9 cellular contexts compared by ENCODE assay signal in the genomic region with DNA sequence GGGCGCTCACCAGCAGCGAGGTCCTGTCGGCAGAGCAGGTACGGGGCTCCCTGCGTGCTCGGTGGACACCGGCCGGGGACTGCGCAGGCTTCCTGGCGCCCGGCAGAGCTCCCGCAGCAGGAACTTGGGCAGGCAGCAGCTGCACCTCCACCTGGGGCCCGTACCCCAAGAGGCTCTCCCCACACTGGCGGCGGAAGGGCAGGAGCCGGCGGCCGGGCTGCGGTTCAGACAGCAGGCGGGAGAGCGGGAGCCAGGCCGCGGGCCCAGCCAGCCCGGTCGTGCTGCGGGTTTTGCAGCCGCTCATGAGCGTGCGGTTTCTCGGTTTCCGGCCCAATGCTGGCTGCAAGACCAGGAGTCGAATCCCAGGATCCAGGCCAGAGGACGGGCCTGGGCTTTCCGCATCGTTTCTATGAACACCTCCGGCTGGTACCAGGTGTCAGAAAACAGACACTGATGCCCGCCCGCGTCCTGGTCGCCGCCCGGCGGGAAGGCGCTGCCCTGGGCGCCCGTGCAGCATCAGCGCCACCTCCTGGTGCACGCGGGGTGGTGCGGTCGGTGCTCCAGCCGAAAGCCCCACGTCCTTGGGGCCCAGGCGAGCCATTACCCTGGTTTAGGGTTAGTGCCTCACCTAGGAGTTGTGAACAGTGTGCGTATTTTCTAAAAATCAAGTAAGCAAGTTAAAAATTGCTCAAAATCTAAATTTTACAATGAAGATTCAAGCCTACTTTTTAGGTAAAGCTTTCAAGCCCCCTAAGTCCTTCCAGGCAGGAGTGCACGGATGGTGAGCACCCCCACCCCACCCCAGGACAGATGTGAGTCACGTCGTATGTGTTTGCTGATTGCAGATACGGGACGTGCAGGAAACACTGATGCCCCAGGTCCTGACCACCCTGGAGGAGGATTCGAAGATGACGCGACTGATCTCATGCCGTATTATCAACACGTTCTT. TPM values are rescaled to one million over a fixed set of nuclear protein-coding genes. Genes with fewer than 3 reads are reported as not detected.
DNase-seq lines count a peak whose midpoint lies in the region; ATAC-seq and TF ChIP-seq lines count a peak whose summit lies in the region.
"Had no signal": no experiment of that assay in that cellular context is flagged by ENCODE, and none has a peak within 500 bp of the region (broad histone marks: within the 10 kb centered on the region; RNA-seq: fewer than 3 reads in every experiment).

No MANE protein-coding gene starts in this region.

- no peaks in the 10 kb centered on the region for H3K27me3 Mint-ChIP-seq in activated T-cell treated with anti-CD3 and anti-CD28 coated beads, Interleukin-2, amount 50 U/mL, for 72 hours (ENCODE audit: low read depth)
- H3K27me3 Mint-ChIP-seq: activated naive CD4-positive, alpha-beta T cell treated with anti-CD3 and anti-CD28 coated beads, Interleukin-2, amount 50 U/mL, for 24 hours had no signal

- TF ChIP-seq CTCF in GM12874 (IDR thresholded peaks at IDR 0.05; ENCODE audit: insufficient read depth, low read depth, low read length), result peak; percentile 86
- peak; percentile 97 for TF ChIP-seq CTCF in foreskin keratinocyte (conservative IDR thresholded peaks at IDR 0.05)

- peak; percentile 63 to 70 for ATAC-seq in activated T-cell treated with anti-CD3 and anti-CD28 coated beads, Interleukin-2, amount 50 U/mL, for 72 hours (replicated peaks in 1 of 2)
- ATAC-seq in foreskin keratinocyte, result peak; percentile 63
- ATAC-seq in GM21529 (IDR thresholded peaks at IDR 0.05; ENCODE audit: unreplicated experiment), result no peak
- no peak for ATAC-seq in HG02884 (IDR thresholded peaks at IDR 0.05; ENCODE audit: unreplicated experiment)

- H3K27ac Mint-ChIP-seq in activated T-cell treated with anti-CD3 and anti-CD28 coated beads, Interleukin-2, amount 50 U/mL, for 72 hours, result no peak overlapping the region
- H3K27ac Mint-ChIP-seq: activated naive CD4-positive, alpha-beta T cell treated with anti-CD3 and anti-CD28 coated beads, Interleukin-2, amount 50 U/mL, for 24 hours had no signal

- H3K27me3 ChIP-seq in foreskin keratinocyte, result no peaks in the 10 kb centered on the region

- no peak overlapping the region for H3K27ac ChIP-seq in foreskin keratinocyte

- no peaks in the 10 kb centered on the region for H3K4me1 ChIP-seq in foreskin keratinocyte

- H3K4me1 Mint-ChIP-seq in activated T-cell treated with anti-CD3 and anti-CD28 coated beads, Interleukin-2, amount 50 U/mL, for 72 hours (ENCODE audit: low read depth), result no peaks in the 10 kb centered on the region
- H3K4me1 Mint-ChIP-seq: activated naive CD4-positive, alpha-beta T cell treated with anti-CD3 and anti-CD28 coated beads, Interleukin-2, amount 50 U/mL, for 24 hours had no signal

- no peaks in the 10 kb centered on the region for H3K9me3 Mint-ChIP-seq in activated T-cell treated with anti-CD3 and anti-CD28 coated beads, Interleukin-2, amount 50 U/mL, for 72 hours
- H3K9me3 Mint-ChIP-seq: activated naive CD4-positive, alpha-beta T cell treated with anti-CD3 and anti-CD28 coated beads, Interleukin-2, amount 50 U/mL, for 24 hours had no signal

- no peak overlapping the region for H3K4me3 Mint-ChIP-seq in activated T-cell treated with anti-CD3 and anti-CD28 coated beads, Interleukin-2, amount 50 U/mL, for 72 hours
- H3K4me3 Mint-ChIP-seq: activated naive CD4-positive, alpha-beta T cell treated with anti-CD3 and anti-CD28 coated beads, Interleukin-2, amount 50 U/mL, for 24 hours had no signal

- intact Hi-C loops in posterior vena cava (cut with DNase I), result loop anchor here (2.0 to 5.0 kb wide), 3 partner anchors 257 to 452 kb away; partner anchors contain the start of gene PDGFA (in 1 of the 2)

- DNase-seq in NCI-H526 (lab: John Stamatoyannopoulos, UW) (peak; percentile 7 to 71), foreskin keratinocyte (peak in 1 of 2 donors; percentile 13), posterior vena cava (ENCODE audit: low spot score) (peak; percentile 89), NCI-H2227 treated with DMSO at 0.1 percent for 48 hours (lab: John Stamatoyannopoulos, UW) (no peak)
- DNase-seq in activated T-cell treated with anti-CD3 and anti-CD28 coated beads, Interleukin-2, amount 50 U/mL, for 72 hours, result peak; percentile 60 to 80

- H3K36me3 Mint-ChIP-seq in activated T-cell treated with anti-CD3 and anti-CD28 coated beads, Interleukin-2, amount 50 U/mL, for 72 hours (ENCODE audit: insufficient read depth in 2 of 2), result peaks cover 3 to 5% of the 10 kb centered on the region in 2 donors

RNA-seq across cellular contexts. Expression of gene PRKAR1B, which starts 47.4 kb away (rescaled TPM):
- 10 to 100 TPM; 33.6 to 43.5 TPM for total RNA-seq in activated T-cell treated with anti-CD3 and anti-CD28 coated beads, Interleukin-2, amount 50 U/mL, for 72 hours
- total RNA-seq in foreskin keratinocyte, result 13.9 and 21.7 TPM in 2 replicates
- polyA plus RNA-seq in foreskin keratinocyte, result 15.0 and 25.2 TPM in 2 replicates
- total RNA-seq in posterior vena cava, result 10 to 100 TPM; 10.1 TPM

RNA-seq across cellular contexts. Expression of gene DNAAF5, which starts 47.9 kb away (rescaled TPM):
- total RNA-seq in activated T-cell treated with anti-CD3 and anti-CD28 coated beads, Interleukin-2, amount 50 U/mL, for 72 hours, result 10 to 100 TPM; 12.0 to 15.9 TPM
- total RNA-seq in foreskin keratinocyte (40.4 and 42.4 TPM in 2 replicates), posterior vena cava (10 to 100 TPM; 12.6 to 16.9 TPM)
- polyA plus RNA-seq in foreskin keratinocyte, result 22.6 and 26.3 TPM in 2 replicates

RNA-seq across cellular contexts. Expression of gene SUN1, which starts 57.8 kb away (rescaled TPM):
- 10 to 100 TPM; 77.9 to 84.4 TPM for total RNA-seq in activated T-cell treated with anti-CD3 and anti-CD28 coated beads, Interleukin-2, amount 50 U/mL, for 72 hours
- 87.9 and 89.1 TPM in 2 replicates for total RNA-seq in foreskin keratinocyte
- 29.1 and 35.5 TPM in 2 replicates for polyA plus RNA-seq in foreskin keratinocyte
- total RNA-seq in posterior vena cava, result 100 to 1,000 TPM; 110 to 132 TPM

Comparison
In these comparisons a context has a peak if more than half of its experiments do, and no peak if none do; other contexts are left out.
1. ATAC-seq: peak in activated T-cell treated with anti-CD3 and anti-CD28 coated beads, Interleukin-2, amount 50 U/mL, for 72 hours (2 of 2) and foreskin keratinocyte (single experiment); none in GM21529 (single experiment) and HG02884 (single experiment).